Comparison of ENCODE assay signal across 22 cellular contexts in genomic region chr17:29210879-29211278, GRCh38. TPM values are rescaled to one million over a fixed set of nuclear protein-coding genes. Genes with fewer than 3 reads are reported as not detected.
DNase-seq lines count a peak whose midpoint lies in the region; ATAC-seq, FAIRE-seq and TF ChIP-seq lines count a peak whose summit lies in the region.
"Had no signal": no experiment of that assay in that cellular context is flagged by ENCODE, and none has a peak within 500 bp of the region (broad histone marks: within the 10 kb centered on the region; RNA-seq: fewer than 3 reads in every experiment).

No MANE protein-coding gene starts in this region.

- WGBS in GM23248 (ENCODE audit: low coverage in 1 of 2, low lambda C conversion rate in 2 of 2, missing lambda C conversion rate in 2 of 2), 2 experiments: 49 to 50% methylated on average over 2 of the region's 2 CpGs
- WGBS in K562 (ENCODE audit: insufficient coverage, low coverage, missing lambda C conversion rate): 35% methylated on average over 2 of the region's 2 CpGs
- WGBS in upper lobe of left lung, 2 donors: 63 to 65% methylated on average over 2 of the region's 2 CpGs

- H3F3A ChIP-seq in GM23248 (ENCODE audit: insufficient read depth): no peaks in the 10 kb centered on the region

- H3K4me3 ChIP-seq in GM23248: no peak overlapping the region
- no peak overlapping the region for H3K4me3 ChIP-seq in K562
- no peak overlapping the region for H3K4me3 ChIP-seq in fibroblast of lung (replicated peaks in 1 of 4; ENCODE audit: control extremely low read depth in 1 of 4, insufficient read depth in 1 of 4, low read depth in 3 of 4, low read length in 4 of 4)
- H3K4me3 ChIP-seq in upper lobe of left lung: no peak overlapping the region
- H3K4me3 ChIP-seq: BLaER1 treated with 17β-estradiol and CSF1 and Interleukin-3, amounts not matched to agents 10 nM and 100 nM; HAP-1 had no signal

- TF ChIP-seq EP300 in K562 (IDR thresholded peaks at IDR 0.05; ENCODE audit: low read length) (no peak), upper lobe of left lung (IDR thresholded peaks at IDR 0.05) (no peak)

- H4K20me1 ChIP-seq in GM23248 (ENCODE audit: insufficient read depth) (no peaks in the 10 kb centered on the region), K562 (replicated peaks; ENCODE audit: control insufficient read depth, insufficient read depth, low read length) (no peaks in the 10 kb centered on the region), fibroblast of lung (ENCODE audit: control insufficient read depth, extremely low read depth, insufficient read depth, low read length) (no peaks in the 10 kb centered on the region)
- H4K20me1 ChIP-seq: BLaER1 treated with 17β-estradiol and CSF1 and Interleukin-3, amounts not matched to agents 10 nM and 100 nM had no signal

- no peaks in the 10 kb centered on the region for H3K9me2 ChIP-seq in GM23248 (ENCODE audit: insufficient read depth)

- H3K4me2 ChIP-seq in GM23248 (ENCODE audit: unreplicated experiment) (no peak overlapping the region), K562 (ENCODE audit: insufficient read depth, low read length) (no peak overlapping the region), fibroblast of lung (ENCODE audit: extremely low read depth, insufficient read depth, low read length) (peak overlapping the region; percentile 19)
- H3K4me2 ChIP-seq: KMS-11 had no signal

- DNase-seq in GM23248 (peak; percentile 72), K562 (ENCODE audit: extremely low read depth in 1 of 4, low spot score in 3 of 4) (no peak), fibroblast of lung (ENCODE audit: low read depth in 2 of 2) (no peak), substantia nigra (lab: John Stamatoyannopoulos, UW) (no peak), upper lobe of left lung (no peak), kidney tubule cell (ENCODE audit: low spot score) (no peak), C1 segment of cervical spinal cord (lab: John Stamatoyannopoulos, UW) (no peak)
- DNase-seq: DMS 273 treated with DMSO at 0.1 percent for 48 hours, MM.1S, NCI-H1105 treated with DMSO at 0.1 percent for 48 hours, NCI-H1930, NCI-H2171, NCI-H446 treated with DMSO at 0.1 percent for 48 hours, NCI-H748 treated with DMSO at 0.1 percent for 48 hours had no signal

- H3K9me3 ChIP-seq in GM23248 (ENCODE audit: low read depth): no peaks in the 10 kb centered on the region
- no peaks in the 10 kb centered on the region for H3K9me3 ChIP-seq in K562 (replicated peaks; ENCODE audit: control insufficient read depth, insufficient read depth, low read depth, low read length)
- H3K9me3 ChIP-seq in fibroblast of lung (ENCODE audit: control insufficient read depth, insufficient read depth, low read depth, low read length): no peaks in the 10 kb centered on the region
- no peaks in the 10 kb centered on the region for H3K9me3 ChIP-seq in upper lobe of left lung
- H3K9me3 ChIP-seq: BLaER1 treated with 17β-estradiol and CSF1 and Interleukin-3, amounts not matched to agents 10 nM and 100 nM; HAP-1 had no signal

- H3K4me1 ChIP-seq in GM23248 (ENCODE audit: insufficient read depth) (peaks cover 8% of the 10 kb centered on the region), K562 (replicated peaks in 1 of 2; ENCODE audit: control insufficient read depth in 2 of 2, insufficient read depth in 2 of 2, low read length in 2 of 2) (no peaks in the 10 kb centered on the region; a peak in 1 of 5 replicates), fibroblast of lung (ENCODE audit: control insufficient read depth, extremely low read depth, insufficient read depth, low read length) (no peaks in the 10 kb centered on the region), upper lobe of left lung (no peaks in the 10 kb centered on the region)
- H3K4me1 ChIP-seq: HAP-1 had no signal

- H2AFZ ChIP-seq in GM23248: no peak overlapping the region
- H2AFZ ChIP-seq in K562 (ENCODE audit: low read depth, low read length): no peak overlapping the region
- no peak overlapping the region for H2AFZ ChIP-seq in fibroblast of lung (ENCODE audit: low read length)

- TF ChIP-seq RAD21 in K562 (CRISPR knock-in tag; conservative IDR thresholded peaks at IDR 0.05 in 1 of 2, IDR thresholded peaks at IDR 0.05 in 1 of 2): no peak

- ATAC-seq in K562 (no peak), upper lobe of left lung (ENCODE audit: low FRiP score in 2 of 2) (no peak), GM21528 (IDR thresholded peaks at IDR 0.05; ENCODE audit: low FRiP score, unreplicated experiment) (no peak)
- ATAC-seq: Right ventricle myocardium inferior had no signal

- CTCF ChIA-PET in K562 (lab: Yijun Ruan, JAX; ENCODE audit: low intra/inter-chr PET ratio): no interaction called here

- peak; percentile 44 for FAIRE-seq in K562 (lab: Jason Lieb, UNC)
- FAIRE-seq: GM18507 had no signal

- intact Hi-C loops in K562 (cut with micrococcal nuclease): no loop called here

- no peaks in the 10 kb centered on the region for H3K9me1 ChIP-seq in K562 (ENCODE audit: control insufficient read depth, insufficient read depth, low read length)

- in situ Hi-C loops in GM23248 (cut with MboI): no loop called here
- in situ Hi-C loops in K562 (cut with MboI): loop anchor here (5.0 kb wide), 1 partner anchor 64 kb away; no protein-coding TSS in a partner anchor

- no peaks in the 10 kb centered on the region for H3K79me2 ChIP-seq in GM23248 (ENCODE audit: insufficient read depth)
- no peaks in the 10 kb centered on the region for H3K79me2 ChIP-seq in K562 (ENCODE audit: control insufficient read depth, insufficient read depth, low read length)
- no peaks in the 10 kb centered on the region for H3K79me2 ChIP-seq in fibroblast of lung (ENCODE audit: control insufficient read depth, insufficient read depth, low read length)

- POLR2A ChIA-PET in K562 (lab: Yijun Ruan, JAX): interaction anchor here (1.3 kb wide), 1 partner anchor 31 kb away, joined by 3 read pairs; the partner anchor contains the start of gene MYO18A

- no peaks in the 10 kb centered on the region for H3K27me3 ChIP-seq in GM23248 (replicated peaks; ENCODE audit: insufficient read depth)
- H3K27me3 ChIP-seq in K562 (ENCODE audit: control insufficient read depth in 2 of 2, insufficient read depth in 2 of 2, low read length in 2 of 2): no peaks in the 10 kb centered on the region
- no peaks in the 10 kb centered on the region for H3K27me3 ChIP-seq in fibroblast of lung (ENCODE audit: control insufficient read depth, insufficient read depth, low read length)
- H3K27me3 ChIP-seq in upper lobe of left lung: no peaks in the 10 kb centered on the region
- H3K27me3 ChIP-seq: BLaER1 treated with 17β-estradiol and CSF1 and Interleukin-3, amounts not matched to agents 10 nM and 100 nM had no signal

- H3K36me3 ChIP-seq in GM23248 (ENCODE audit: low read depth) (no peaks in the 10 kb centered on the region), K562 (ENCODE audit: control insufficient read depth, insufficient read depth, low read length) (no peaks in the 10 kb centered on the region), fibroblast of lung (ENCODE audit: control insufficient read depth, insufficient read depth, low read length) (no peaks in the 10 kb centered on the region), upper lobe of left lung (no peaks in the 10 kb centered on the region)
- H3K36me3 ChIP-seq: BLaER1 treated with 17β-estradiol and CSF1 and Interleukin-3, amounts not matched to agents 10 nM and 100 nM; HAP-1 had no signal

- H3K27ac ChIP-seq in GM23248: no peak overlapping the region
- H3K27ac ChIP-seq in K562 (ENCODE audit: extremely low read depth, low read depth, low read length): no peak overlapping the region
- H3K27ac ChIP-seq in fibroblast of lung (ENCODE audit: insufficient read depth, low read length): no peak overlapping the region
- H3K27ac ChIP-seq in substantia nigra (ENCODE audit: low read depth, low read length, poor library complexity, severe bottlenecking): peak overlapping the region; percentile 99
- H3K27ac ChIP-seq in upper lobe of left lung: no peak overlapping the region
- H3K27ac ChIP-seq: BLaER1 treated with 17β-estradiol and CSF1 and Interleukin-3, amounts not matched to agents 10 nM and 100 nM; KMS-11 had no signal

- no peak for TF ChIP-seq CTCF in K562 (IDR thresholded peaks at IDR 0.05 in 2 of 3, conservative IDR thresholded peaks at IDR 0.05 in 1 of 3; ENCODE audit: insufficient read depth in 2 of 3, low read depth in 1 of 3, low read length in 3 of 3)
- TF ChIP-seq CTCF in fibroblast of lung (conservative IDR thresholded peaks at IDR 0.05 in 1 of 2, IDR thresholded peaks at IDR 0.05 in 1 of 2; ENCODE audit: low read depth in 1 of 2, low read length in 2 of 2): no peak
- no peak for TF ChIP-seq CTCF in upper lobe of left lung (IDR thresholded peaks at IDR 0.05)

- no peak overlapping the region for H3K9ac ChIP-seq in GM23248
- H3K9ac ChIP-seq in K562 (ENCODE audit: insufficient read depth in 1 of 2, low read depth in 2 of 2, low read length in 2 of 2): no peak overlapping the region
- H3K9ac ChIP-seq in fibroblast of lung (ENCODE audit: insufficient read depth, low read length): no peak overlapping the region
- H3K9ac ChIP-seq: BLaER1 treated with 17β-estradiol and CSF1 and Interleukin-3, amounts not matched to agents 10 nM and 100 nM; KMS-11 had no signal

- no TSS peak for BruUV-seq in K562 (replicated peaks; lab: Mats Ljungman, UMichigan)

- no peak for TF ChIP-seq POLR2A in K562 (conservative IDR thresholded peaks at IDR 0.05)
- no peak for TF ChIP-seq POLR2A in upper lobe of left lung (IDR thresholded peaks at IDR 0.05)

RNA-seq across cellular contexts. Expression of gene MYO18A, which starts 30.7 kb away (rescaled TPM):
- total RNA-seq in GM23248 (2014; rRNA removed; shearing (Covaris generic)): 30.5 and 33.9 TPM in 2 replicates
- polyA plus RNA-seq in GM23248 (2016; fragmentation: Nextera tagmentation; extraction: Ambion mirVana): 12.6 and 16.0 TPM in 2 replicates
- total RNA-seq in K562 (2011; cell fraction: chromatin; rRNA removed; ENCODE audit: low replicate concordance): 148 and 349 TPM in 2 replicates
- 124 and 136 TPM in 2 replicates for total RNA-seq in K562 (2011; cell fraction: nucleolus; rRNA removed)
- 129 and 134 TPM in 2 replicates for total RNA-seq in K562 (2011; cell fraction: nucleoplasm; rRNA removed)
- total RNA-seq in K562 (2014; rRNA removed): 41.7 and 42.3 TPM in 2 replicates
- total RNA-seq in K562 (2014; rRNA removed; fragmentation: Illumina TruSeq; extraction: Trizol): 10.4 and 16.4 TPM in 2 replicates
- total RNA-seq in K562 (2015; rRNA removed; fragmentation: Illumina TruSeq; extraction: Trizol): 17.1 and 19.2 TPM in 2 replicates
- 51.8 and 65.4 TPM in 2 replicates for total RNA-seq in K562 (2021)
- polyA plus RNA-seq in K562 (2011; rRNA removed): 8.1 and 10.7 TPM in 2 replicates
- polyA plus RNA-seq in K562 (2011; cell fraction: cytosol; rRNA removed): 7.3 and 9.5 TPM in 2 replicates
- 62.2 and 107 TPM in 2 replicates for polyA plus RNA-seq in K562 (2011; cell fraction: nucleus; rRNA removed)
- polyA plus RNA-seq in K562 (2012): 31.3 and 34.9 TPM in 2 replicates
- 34.4 and 39.1 TPM in 2 replicates for polyA plus RNA-seq in K562 (2014; fragmentation: Illumina TruSeq; extraction: Trizol)
- polyA plus RNA-seq in K562 (2014; fragmentation: Nextera tagmentation; extraction: Ambion mirVana): 1 to 10 TPM; 2.5 TPM
- 20.4 and 32.3 TPM in 2 replicates for polyA plus RNA-seq in K562 (2014; rRNA removed)
- 12.1 and 19.8 TPM in 2 replicates for polyA minus RNA-seq in K562 (2011; rRNA and poly(A)+ RNA removed)
- polyA minus RNA-seq in K562 (2011; cell fraction: cytosol; rRNA and poly(A)+ RNA removed): 22.1 and 22.6 TPM in 2 replicates
- polyA minus RNA-seq in K562 (2011; cell fraction: nucleus; rRNA and poly(A)+ RNA removed): 40.4 and 54.3 TPM in 2 replicates
- total RNA-seq in fibroblast of lung: 50.3 and 133 TPM in 2 replicates
- 11.7 and 17.5 TPM in 2 replicates for polyA plus RNA-seq in fibroblast of lung
- 34.5 and 50.8 TPM in 2 replicates for polyA plus RNA-seq in fibroblast of lung (2012)
- 70.6 and 134 TPM in 2 replicates for polyA minus RNA-seq in fibroblast of lung (ENCODE audit: low replicate concordance)
- 100 to 1,000 TPM in 1 of 6 donors, 10 to 100 TPM in 5; 37.4 to 214 (median 67.4) TPM for total RNA-seq in upper lobe of left lung

RNA-seq across cellular contexts. Expression of gene CRYBA1, which starts 35.8 kb away (rescaled TPM):
- not detected in 2 replicates for total RNA-seq in GM23248 (2014; rRNA removed; shearing (Covaris generic))
- polyA plus RNA-seq in GM23248 (2016; fragmentation: Nextera tagmentation; extraction: Ambion mirVana) (not detected in 2 replicates), K562 (2011; rRNA removed) (not detected in 2 replicates), K562 (2014; fragmentation: Illumina TruSeq; extraction: Trizol) (not detected in 2 replicates), K562 (2014; fragmentation: Nextera tagmentation; extraction: Ambion mirVana) (not detected), K562 (2014; rRNA removed) (not detected in 2 replicates), fibroblast of lung (not detected in 2 replicates)
- not detected in 2 replicates for total RNA-seq in K562 (2011; cell fraction: chromatin; rRNA removed; ENCODE audit: low replicate concordance)
- total RNA-seq in K562 (2011; cell fraction: nucleolus; rRNA removed): not detected in 2 replicates
- not detected in 2 replicates for total RNA-seq in K562 (2011; cell fraction: nucleoplasm; rRNA removed)
- total RNA-seq in K562 (2014; rRNA removed) (not detected in 2 replicates), K562 (2014; rRNA removed; fragmentation: Illumina TruSeq; extraction: Trizol) (not detected in 2 replicates), K562 (2015; rRNA removed; fragmentation: Illumina TruSeq; extraction: Trizol) (not detected in 2 replicates), K562 (2021) (not detected in 2 replicates), fibroblast of lung (0.17 TPM in 1 of 2 replicates, not detected in the other), upper lobe of left lung (not detected)
- polyA plus RNA-seq in K562 (2011; cell fraction: cytosol; rRNA removed): not detected in 2 replicates
- polyA plus RNA-seq in K562 (2011; cell fraction: nucleus; rRNA removed): not detected in 2 replicates
- not detected in 2 replicates for polyA plus RNA-seq in K562 (2012)
- not detected in 2 replicates for polyA minus RNA-seq in K562 (2011; rRNA and poly(A)+ RNA removed)
- not detected in 2 replicates for polyA minus RNA-seq in K562 (2011; cell fraction: cytosol; rRNA and poly(A)+ RNA removed)
- polyA minus RNA-seq in K562 (2011; cell fraction: nucleus; rRNA and poly(A)+ RNA removed): not detected in 2 replicates
- polyA plus RNA-seq in fibroblast of lung (2012): not detected in 2 replicates
- not detected in 2 replicates for polyA minus RNA-seq in fibroblast of lung (ENCODE audit: low replicate concordance)
- total RNA-seq: HT1080, Right ventricle myocardium inferior had no signal
- polyA plus RNA-seq: AG04450 had no signal
